In the genomic region with DNA sequence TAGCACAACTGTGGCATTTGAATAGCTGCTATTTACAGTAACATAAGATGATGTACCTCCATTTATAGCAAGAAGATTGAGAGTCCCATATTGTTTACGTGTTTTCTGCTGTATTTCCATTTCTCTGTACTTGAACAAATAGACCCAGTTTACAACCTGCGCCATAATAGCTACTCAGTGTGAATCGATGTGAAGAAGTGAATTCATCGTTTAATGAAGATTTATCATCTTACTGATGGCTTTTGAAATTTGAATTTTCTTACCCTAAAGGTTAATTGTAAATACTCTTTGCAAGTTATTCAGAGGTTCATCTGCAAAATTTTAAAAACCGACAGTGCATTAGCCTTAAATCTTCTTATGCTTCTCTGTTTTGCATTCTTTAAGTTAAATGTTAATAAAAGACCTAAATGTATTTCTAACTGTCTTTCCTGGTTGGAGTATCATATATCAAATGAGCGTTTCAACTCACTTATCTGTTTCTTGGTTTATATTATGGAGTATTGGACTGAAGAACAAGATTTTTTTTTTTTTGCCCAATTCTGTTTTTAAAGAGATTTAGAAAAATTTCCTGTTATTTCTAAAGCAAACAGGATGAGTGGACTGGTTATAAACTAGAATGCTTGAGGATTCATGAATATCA, we compare ENCODE assay signal across 1 cellular context.
TF ChIP-seq lines count a peak whose summit lies in the region.

No MANE protein-coding gene starts in this region.

TF ChIP-seq in HEK293, 187 proteins besides CTCF, POLR2A, EP300 and RAD21 (continued from another document):
- TF ChIP-seq, protein P1, sequence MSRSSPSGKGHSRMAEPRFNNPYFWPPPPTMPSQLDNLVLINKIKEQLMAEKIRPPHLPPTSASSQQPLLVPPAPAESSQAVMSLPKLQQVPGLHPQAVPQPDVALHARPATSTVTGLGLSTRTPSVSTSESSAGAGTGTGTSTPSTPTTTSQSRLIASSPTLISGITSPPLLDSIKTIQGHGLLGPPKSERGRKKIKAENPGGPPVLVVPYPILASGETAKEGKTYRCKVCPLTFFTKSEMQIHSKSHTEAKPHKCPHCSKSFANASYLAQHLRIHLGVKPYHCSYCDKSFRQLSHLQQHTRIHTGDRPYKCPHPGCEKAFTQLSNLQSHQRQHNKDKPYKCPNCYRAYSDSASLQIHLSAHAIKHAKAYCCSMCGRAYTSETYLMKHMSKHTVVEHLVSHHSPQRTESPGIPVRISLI (tag by site-specific recombination; IDR thresholded peaks at IDR 0.05): 0 out of 2 replicates have a peak, but pooled peaks have one; percentile 58
- TF ChIP-seq, protein P2, sequence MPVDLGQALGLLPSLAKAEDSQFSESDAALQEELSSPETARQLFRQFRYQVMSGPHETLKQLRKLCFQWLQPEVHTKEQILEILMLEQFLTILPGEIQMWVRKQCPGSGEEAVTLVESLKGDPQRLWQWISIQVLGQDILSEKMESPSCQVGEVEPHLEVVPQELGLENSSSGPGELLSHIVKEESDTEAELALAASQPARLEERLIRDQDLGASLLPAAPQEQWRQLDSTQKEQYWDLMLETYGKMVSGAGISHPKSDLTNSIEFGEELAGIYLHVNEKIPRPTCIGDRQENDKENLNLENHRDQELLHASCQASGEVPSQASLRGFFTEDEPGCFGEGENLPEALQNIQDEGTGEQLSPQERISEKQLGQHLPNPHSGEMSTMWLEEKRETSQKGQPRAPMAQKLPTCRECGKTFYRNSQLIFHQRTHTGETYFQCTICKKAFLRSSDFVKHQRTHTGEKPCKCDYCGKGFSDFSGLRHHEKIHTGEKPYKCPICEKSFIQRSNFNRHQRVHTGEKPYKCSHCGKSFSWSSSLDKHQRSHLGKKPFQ (tag by site-specific recombination; IDR thresholded peaks at IDR 0.05): peak; percentile 92
- TF ChIP-seq SALL2 (tag by site-specific recombination; IDR thresholded peaks at IDR 0.05; ENCODE audit: borderline replicate concordance) (no peak), OVOL3 (tag by site-specific recombination; IDR thresholded peaks at IDR 0.05) (0 out of 2 replicates have a peak, but pooled peaks have one; percentile 16)
- TF ChIP-seq, protein P3, sequence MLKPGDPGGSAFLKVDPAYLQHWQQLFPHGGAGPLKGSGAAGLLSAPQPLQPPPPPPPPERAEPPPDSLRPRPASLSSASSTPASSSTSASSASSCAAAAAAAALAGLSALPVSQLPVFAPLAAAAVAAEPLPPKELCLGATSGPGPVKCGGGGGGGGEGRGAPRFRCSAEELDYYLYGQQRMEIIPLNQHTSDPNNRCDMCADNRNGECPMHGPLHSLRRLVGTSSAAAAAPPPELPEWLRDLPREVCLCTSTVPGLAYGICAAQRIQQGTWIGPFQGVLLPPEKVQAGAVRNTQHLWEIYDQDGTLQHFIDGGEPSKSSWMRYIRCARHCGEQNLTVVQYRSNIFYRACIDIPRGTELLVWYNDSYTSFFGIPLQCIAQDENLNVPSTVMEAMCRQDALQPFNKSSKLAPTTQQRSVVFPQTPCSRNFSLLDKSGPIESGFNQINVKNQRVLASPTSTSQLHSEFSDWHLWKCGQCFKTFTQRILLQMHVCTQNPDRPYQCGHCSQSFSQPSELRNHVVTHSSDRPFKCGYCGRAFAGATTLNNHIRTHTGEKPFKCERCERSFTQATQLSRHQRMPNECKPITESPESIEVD (tag by site-specific recombination; IDR thresholded peaks at IDR 0.05): peak; percentile 84
